Comparison of ENCODE assay signal across 21 cellular contexts in genomic region chr11:44909557-44909956, GRCh38. TPM values are rescaled to one million over a fixed set of nuclear protein-coding genes. Genes with fewer than 3 reads are reported as not detected.
DNase-seq lines count a peak whose midpoint lies in the region; ATAC-seq and TF ChIP-seq lines count a peak whose summit lies in the region.
"Had no signal": no experiment of that assay in that cellular context is flagged by ENCODE, and none has a peak within 500 bp of the region (broad histone marks: within the 10 kb centered on the region; RNA-seq: fewer than 3 reads in every experiment).

No MANE protein-coding gene starts in this region.

- POLR2A ChIA-PET in WTC11 (lab: Charles Lee), result no interaction called here

- CTCF ChIA-PET in WTC11 (lab: Charles Lee), result interaction anchor here (0.5 to 8.2 kb wide), 2 partner anchors 19 to 123 kb away, joined by 7 to 135 read pairs; no protein-coding TSS in a partner anchor

- TF ChIP-seq CTCF in WTC11 (IDR thresholded peaks at IDR 0.05) (no peak), neural crest cell (conservative IDR thresholded peaks at IDR 0.05) (no peak)

- H3K27me3 ChIP-seq in right cardiac atrium (ENCODE audit: control insufficient read depth, insufficient read depth), result no peaks in the 10 kb centered on the region

- H3K4me3 Mint-ChIP-seq in WTC11 (no peak overlapping the region), neural crest cell (no peak overlapping the region)
- H3K4me3 Mint-ChIP-seq: CD14-positive monocyte; CD4-positive, alpha-beta T cell; CD8-positive, alpha-beta memory T cell; H9 had no signal

- intact Hi-C loops in right cardiac atrium (cut with DNase I) (no loop called here), left ventricle myocardium superior (cut with micrococcal nuclease) (loop anchor here (5.0 to 10.0 kb wide), 2 partner anchors 185 to 272 kb away; partner anchors contain the start of gene TSPAN18)

- DNase-seq in right cardiac atrium (peak in 2 of 3 donors; percentile 31 to 40), left ventricle myocardium superior (no peak), WTC11 (ENCODE audit: low spot score) (no peak), neural crest cell (ENCODE audit: low read depth, low spot score) (no peak), medulla oblongata (ENCODE audit: extremely low spot score) (no peak)
- DNase-seq: 8988T; ACHN; AML-193; CD4-positive, alpha-beta T cell; CD8-positive, alpha-beta memory T cell; DMS 273 treated with DMSO at 0.1 percent for 48 hours; DMS79; EL; GDM1; GM23248; H9 had no signal

- H3K27ac ChIP-seq in right cardiac atrium (ENCODE audit: low read length), result no peak overlapping the region
- H3K27ac ChIP-seq: A549, GM23248 had no signal

- peaks cover 2% of the 10 kb centered on the region for H3K4me1 ChIP-seq in right cardiac atrium (ENCODE audit: control insufficient read depth, insufficient read depth, low read length)
- H3K4me1 ChIP-seq: A549 had no signal

- ATAC-seq in right cardiac atrium, result no peak
- no peak for ATAC-seq in left ventricle myocardium superior
- ATAC-seq in WTC11, result no peak
- no peak for ATAC-seq in HG02884 (IDR thresholded peaks at IDR 0.05; ENCODE audit: unreplicated experiment)
- ATAC-seq: A549, GM12878, HCT116 had no signal

- no peaks in the 10 kb centered on the region for H3K9me3 ChIP-seq in right cardiac atrium (ENCODE audit: control insufficient read depth, low read length)
- H3K9me3 ChIP-seq: A549 had no signal

- H3K36me3 Mint-ChIP-seq in WTC11, result no peaks in the 10 kb centered on the region
- H3K36me3 Mint-ChIP-seq in neural crest cell (ENCODE audit: low read depth), result no peaks in the 10 kb centered on the region
- H3K36me3 Mint-ChIP-seq: CD14-positive monocyte had no signal

- 78% methylated on average over 14 of the region's 14 CpGs for WGBS in right cardiac atrium

- peaks cover 51% of the 10 kb centered on the region for H3K4me1 Mint-ChIP-seq in WTC11
- peaks cover 42% of the 10 kb centered on the region for H3K4me1 Mint-ChIP-seq in neural crest cell
- H3K4me1 Mint-ChIP-seq: CD14-positive monocyte had no signal

- H3K9me3 Mint-ChIP-seq in WTC11 (no peaks in the 10 kb centered on the region), neural crest cell (no peaks in the 10 kb centered on the region)
- H3K9me3 Mint-ChIP-seq: CD4-positive, alpha-beta T cell; CD8-positive, alpha-beta memory T cell; H9 had no signal

- H3K27ac Mint-ChIP-seq in WTC11, result peak overlapping the region; percentile 27; the same call in 1 of the 2 replicates
- H3K27ac Mint-ChIP-seq in neural crest cell (ENCODE audit: unreplicated experiment), result peak overlapping the region; percentile 50
- H3K27ac Mint-ChIP-seq: CD14-positive monocyte; CD4-positive, alpha-beta T cell had no signal

- H3K4me3 ChIP-seq in right cardiac atrium (ENCODE audit: low read length), result no peak overlapping the region
- H3K4me3 ChIP-seq: A549, GM12878, GM23248 had no signal

- H3K27me3 Mint-ChIP-seq in WTC11 (ENCODE audit: low read depth) (no peaks in the 10 kb centered on the region), neural crest cell (ENCODE audit: low read depth) (no peaks in the 10 kb centered on the region)
- H3K27me3 Mint-ChIP-seq: CD4-positive, alpha-beta T cell had no signal

TF ChIP-seq in WTC11, 78 proteins besides CTCF, POLR2A, EP300 and RAD21 (continues in another document):
- TF ChIP-seq MYBL2 (CRISPR knock-in tag; IDR thresholded peaks at IDR 0.05) (no peak), ATF2 (CRISPR knock-in tag; IDR thresholded peaks at IDR 0.05; ENCODE audit: borderline replicate concordance, low read depth) (no peak), ZSCAN18 (CRISPR knock-in tag; IDR thresholded peaks at IDR 0.05) (no peak), PRRX2 (CRISPR knock-in tag; IDR thresholded peaks at IDR 0.05) (no peak), ZNF263 (CRISPR knock-in tag; IDR thresholded peaks at IDR 0.05; ENCODE audit: low read depth) (no peak), TEAD1 (CRISPR knock-in tag; IDR thresholded peaks at IDR 0.05) (no peak), TP53 (CRISPR knock-in tag; IDR thresholded peaks at IDR 0.05) (no peak), AR (CRISPR knock-in tag; IDR thresholded peaks at IDR 0.05) (no peak), ZNF671 (CRISPR knock-in tag; IDR thresholded peaks at IDR 0.05) (no peak), IRF1 (CRISPR knock-in tag; IDR thresholded peaks at IDR 0.05) (no peak), ETV6 (CRISPR knock-in tag; IDR thresholded peaks at IDR 0.05) (no peak), OVOL2 (CRISPR knock-in tag; IDR thresholded peaks at IDR 0.05; ENCODE audit: borderline replicate concordance) (no peak), SMAD3 (CRISPR knock-in tag; IDR thresholded peaks at IDR 0.05; ENCODE audit: borderline replicate concordance) (no peak), HMGXB4 (CRISPR knock-in tag; IDR thresholded peaks at IDR 0.05) (no peak), NR2C2 (CRISPR knock-in tag; IDR thresholded peaks at IDR 0.05) (no peak), TCF7 (CRISPR knock-in tag; IDR thresholded peaks at IDR 0.05; ENCODE audit: low read depth) (no peak)

RNA-seq across cellular contexts. Expression of gene TP53I11, which starts 41.1 kb away (rescaled TPM):
- total RNA-seq in right cardiac atrium (100 to 1,000 TPM in 1 of 4 donors, 10 to 100 TPM in 3; 50.9 to 105 (median 83.1) TPM), left ventricle myocardium superior (45.5 TPM), WTC11 (2021) (42.4 to 44.2 TPM (median 42.9 TPM) in 3 replicates), neural crest cell (83.6 and 85.6 TPM in 2 replicates)
- polyA plus RNA-seq in right cardiac atrium, result 81.2 TPM

Comparison
In these comparisons a context has a peak if more than half of its experiments do, and no peak if none do; other contexts are left out.
1. DNase-seq: peak in right cardiac atrium (2 of 3); none in left ventricle myocardium superior (single experiment), WTC11 (single experiment), neural crest cell (single experiment) and medulla oblongata (single experiment).